1 cellular context compared by ENCODE assay signal in the genomic region with DNA sequence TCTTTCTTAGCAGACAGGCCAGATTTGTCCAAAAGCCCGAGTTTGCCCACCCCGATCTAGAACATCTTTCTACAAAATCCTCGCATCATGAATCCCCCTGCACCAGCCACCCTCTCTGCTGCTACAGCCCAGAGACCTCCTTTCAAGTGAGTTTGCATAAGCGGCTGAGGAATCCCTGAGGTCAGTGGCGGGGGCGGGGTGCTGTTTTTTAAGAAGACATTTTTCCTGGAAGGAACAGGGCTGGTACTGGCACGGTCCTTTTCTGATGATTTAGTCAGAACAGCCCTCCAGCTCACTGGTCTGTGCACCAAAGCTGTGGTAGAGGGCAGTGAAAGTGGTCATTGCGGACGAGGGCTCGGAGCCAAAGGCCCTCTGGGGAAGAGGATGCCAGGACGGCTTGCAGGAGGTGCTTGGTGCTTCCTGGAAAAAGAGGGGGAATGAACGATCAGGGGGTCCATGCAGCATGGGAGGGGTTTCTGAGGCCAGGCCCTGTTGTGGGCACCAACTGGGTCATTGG.
TF ChIP-seq lines count a peak whose summit lies in the region.

No MANE protein-coding gene starts in this region.

TF ChIP-seq in GM23338, 12 proteins besides CTCF, POLR2A, EP300 and RAD21 (continued from another document):
- TF ChIP-seq CREB1 (CRISPR knock-in tag; IDR thresholded peaks at IDR 0.05; ENCODE audit: low read depth) (no peak), ZNF331 (CRISPR knock-in tag; IDR thresholded peaks at IDR 0.05; ENCODE audit: low read depth) (no peak), NANOG (IDR thresholded peaks at IDR 0.05; ENCODE audit: borderline replicate concordance) (no peak)
